Comparison of ENCODE assay signal across 9 cellular contexts in genomic region chr5:180116441-180117377, GRCh38. TPM values are rescaled to one million over a fixed set of nuclear protein-coding genes. Genes with fewer than 3 reads are reported as not detected.
DNase-seq lines count a peak whose midpoint lies in the region; ATAC-seq and TF ChIP-seq lines count a peak whose summit lies in the region.
"Had no signal": no experiment of that assay in that cellular context is flagged by ENCODE, and none has a peak within 500 bp of the region (broad histone marks: within the 10 kb centered on the region; RNA-seq: fewer than 3 reads in every experiment).

No MANE protein-coding gene starts in this region.

- no peaks in the 10 kb centered on the region for H4K20me1 ChIP-seq in mammary epithelial cell (ENCODE audit: insufficient read depth, low read length)

- no TSS peak for BruUV-seq in mammary epithelial cell (replicated peaks; lab: Mats Ljungman, UMichigan)

- no peaks in the 10 kb centered on the region for H3K9me3 ChIP-seq in mammary epithelial cell (replicated peaks; ENCODE audit: insufficient read depth, low read length)

- H3K27ac ChIP-seq in C4-2B (no peak overlapping the region), mammary epithelial cell (ENCODE audit: insufficient read depth, low read depth, low read length) (no peak overlapping the region)

- no peak overlapping the region for H3K4me3 ChIP-seq in mammary epithelial cell (replicated peaks in 1 of 3; ENCODE audit: insufficient read depth in 1 of 3, low read depth in 2 of 3, low read length in 3 of 3)

- TF ChIP-seq CTCF in C4-2B (conservative IDR thresholded peaks at IDR 0.05) (peak; percentile 91), mammary epithelial cell (conservative IDR thresholded peaks at IDR 0.05 in 1 of 2, IDR thresholded peaks at IDR 0.05 in 1 of 2; ENCODE audit: extremely low read depth in 1 of 2, insufficient read depth in 1 of 2, low read depth in 1 of 2, low read length in 2 of 2) (peak; percentile 39 to 71)

- no peaks in the 10 kb centered on the region for H3K4me1 ChIP-seq in mammary epithelial cell (ENCODE audit: insufficient read depth, low read length)

- H3K27me3 ChIP-seq in mammary epithelial cell (ENCODE audit: insufficient read depth, low read length): no peaks in the 10 kb centered on the region

- no peaks in the 10 kb centered on the region for H3K36me3 ChIP-seq in mammary epithelial cell (ENCODE audit: insufficient read depth, low read length)

- CTCF ChIA-PET in mammary epithelial cell (lab: Charles Lee; ENCODE audit: low non-redundant PET): interaction anchor here (0.5 kb wide), 1 partner anchor 166 kb away, joined by 3 read pairs; no protein-coding TSS in a partner anchor

- dilution Hi-C loops in mammary epithelial cell (cut with HindIII; ENCODE audit: low sequenced_read_pairs): no loop called here

- in situ Hi-C loops in mammary epithelial cell (cut with MboI; ENCODE audit: low sequenced_read_pairs in 2 of 2): no loop called here

- WGBS in mammary epithelial cell (ENCODE audit: low coverage, missing lambda C conversion rate): 76% methylated on average over 18 of the region's 28 CpGs

- no peak overlapping the region for H3K9ac ChIP-seq in mammary epithelial cell (ENCODE audit: insufficient read depth, low read length)

- no peak overlapping the region for H2AFZ ChIP-seq in mammary epithelial cell (ENCODE audit: low read depth, low read length)

- no peak for ATAC-seq in HG03196 (IDR thresholded peaks at IDR 0.05; ENCODE audit: unreplicated experiment)
- ATAC-seq in HG02571 (IDR thresholded peaks at IDR 0.05; ENCODE audit: unreplicated experiment): no peak

- peak; percentile 57 for DNase-seq in HT-29 (ENCODE audit: low spot score)
- DNase-seq in mammary epithelial cell: peak; percentile 12
- DNase-seq in medulla oblongata (ENCODE audit: extremely low spot score): peak; percentile 44
- no peak for DNase-seq in GOT3 (lab: John Stamatoyannopoulos, UW)
- no peak for DNase-seq in HCEC 1CT
- DNase-seq: NCI-H2029 had no signal

- H3K79me2 ChIP-seq in mammary epithelial cell (ENCODE audit: insufficient read depth, low read length): no peaks in the 10 kb centered on the region

- intact Hi-C loops in mammary epithelial cell (cut with micrococcal nuclease): loop anchor here (2.0 to 5.0 kb wide), 2 partner anchors 212 to 556 kb away; no protein-coding TSS in a partner anchor

- no peak overlapping the region for H3K4me2 ChIP-seq in mammary epithelial cell (ENCODE audit: insufficient read depth, low read depth, low read length)

RNA-seq across cellular contexts. Expression of gene RNF130, which starts 45.1 kb away (rescaled TPM):
- 14.9 and 16.0 TPM in 2 replicates for total RNA-seq in HT-29 (2014; rRNA removed; shearing (Covaris generic))
- 10 to 100 TPM; 13.3 to 18.4 TPM for total RNA-seq in mammary epithelial cell
- 14.8 TPM for polyA plus RNA-seq in mammary epithelial cell
- 15.6 TPM for polyA minus RNA-seq in mammary epithelial cell

Comparison
In these comparisons a context has a peak if more than half of its experiments do, and no peak if none do; other contexts are left out.
1. DNase-seq: peak in HT-29 (single experiment), mammary epithelial cell (single experiment) and medulla oblongata (single experiment); none in GOT3 (single experiment) and HCEC 1CT (single experiment).